In genomic region chr2:176907341-176907740, GRCh38 we compare ENCODE assay signal across 32 cellular contexts.
"Had no signal": no experiment of that assay in that cellular context is flagged by ENCODE, and none has a peak within 500 bp of the region (broad histone marks: within the 10 kb centered on the region; RNA-seq: fewer than 3 reads in every experiment).

No MANE protein-coding gene starts in this region.

- H3K9me3 ChIP-seq: esophagus muscularis mucosa, gastrocnemius medialis had no signal

- H3K27ac ChIP-seq: brain microvascular endothelial cell, esophagus muscularis mucosa, foreskin keratinocyte, gastrocnemius medialis, heart left ventricle, WERI-Rb-1 had no signal

- FAIRE-seq: astrocyte, bronchial epithelial cell, colon had no signal

- H3K4me3 ChIP-seq: esophagus muscularis mucosa, gastrocnemius medialis, heart left ventricle had no signal

- H3K36me3 ChIP-seq: brain microvascular endothelial cell, esophagus muscularis mucosa, gastrocnemius medialis, heart left ventricle, WERI-Rb-1 had no signal

- DNase-seq: activated B cell treated with CpG ODN at 0.5 μM for 24 hours; activated CD4-positive, alpha-beta T cell treated with anti-CD3 and anti-CD28 coated beads for 48 hours; activated CD4-positive, alpha-beta T cell treated with anti-CD3 and anti-CD28 coated beads, Interleukin-2, amount 50 U/mL, for 1 hour; activated CD4-positive, alpha-beta T cell treated with anti-CD3 and anti-CD28 coated beads, Interleukin-2, amount 50 U/mL, for 48 hours; activated CD8-positive, alpha-beta memory T cell treated with anti-CD3 and anti-CD28 coated beads for 24 hours; activated CD8-positive, alpha-beta T cell treated with anti-CD3 and anti-CD28 coated beads for 36 hours; activated effector memory CD4-positive, alpha-beta T cell treated with Interleukin-2 at 50 U/mL for 16 hours; activated gamma-delta T cell treated with Interleukin-2 at 50 U/mL for 16 hours; activated naive CD4-positive, alpha-beta T cell treated with anti-CD3 and anti-CD28 coated beads, Interleukin-2, amount 50 U/mL, for 16 hours; activated naive CD4-positive, alpha-beta T cell treated with Interleukin-2 at 50 U/mL for 16 hours; activated T-cell treated with anti-CD3 and anti-CD28 coated beads, Interleukin-2, amount 50 U/mL, for 4 hours; amniotic stem cell; anterior cingulate cortex; brain microvascular endothelial cell; cortex of kidney; dermis blood vessel endothelial cell; effector CD4-positive, alpha-beta T cell; effector memory CD8-positive, alpha-beta T cell; erythroblast; foreskin keratinocyte; gastrocnemius medialis; glutamatergic neuron; heart left ventricle; T-helper 17 cell; T1000; WERI-Rb-1 had no signal

- ATAC-seq: activated CD4-positive, CD25-positive, alpha-beta regulatory T cell treated with anti-CD3 and anti-CD28 coated beads, Interleukin-2, amount 50 U/mL, for 24 hours; activated CD8-positive, alpha-beta T cell treated with anti-CD3 and anti-CD28 coated beads for 36 hours; activated T-cell treated with anti-CD3 and anti-CD28 coated beads, Interleukin-2, amount 50 U/mL, for 4 hours; activated T-helper 17 cell treated with anti-CD3 and anti-CD28 coated beads, Interleukin-2, amount 50 U/mL, for 72 hours; effector memory CD8-positive, alpha-beta T cell; foreskin keratinocyte; gastrocnemius medialis; heart left ventricle; T-helper 17 cell had no signal

- H3K4me1 ChIP-seq: esophagus muscularis mucosa, foreskin keratinocyte, gastrocnemius medialis, heart left ventricle had no signal

- H3K27me3 ChIP-seq: brain microvascular endothelial cell, esophagus muscularis mucosa, foreskin keratinocyte, gastrocnemius medialis had no signal
